In the genomic region with DNA sequence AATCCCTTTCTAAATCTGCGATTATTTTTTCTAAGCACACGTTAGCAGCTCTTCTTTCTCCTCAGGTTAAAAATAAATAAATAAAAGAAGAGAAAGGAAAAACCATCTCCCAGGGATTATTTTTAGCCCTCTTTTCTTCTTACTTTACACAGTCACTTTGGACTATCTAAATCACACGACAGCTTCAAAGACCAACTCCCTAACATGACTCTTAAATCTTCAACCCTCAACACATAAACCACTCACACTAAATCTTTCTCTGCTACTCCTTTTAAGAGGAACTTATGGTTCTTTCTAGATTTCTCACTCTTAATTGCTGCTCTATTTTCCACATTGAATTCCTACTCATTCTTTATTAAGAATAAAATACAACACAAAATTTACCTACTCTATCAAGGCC, we compare ENCODE assay signal across 19 cellular contexts.
"Had no signal": no experiment of that assay in that cellular context is flagged by ENCODE, and none has a peak within 500 bp of the region (broad histone marks: within the 10 kb centered on the region; RNA-seq: fewer than 3 reads in every experiment).

No MANE protein-coding gene starts in this region.

- H3K36me3 Mint-ChIP-seq: naive B cell had no signal

- H3K27ac Mint-ChIP-seq: activated naive CD4-positive, alpha-beta T cell treated with anti-CD3 and anti-CD28 coated beads for 36 hours; activated T-helper 2 cell treated with anti-CD3 and anti-CD28 coated beads, Interferon-gamma antibody, Interleukin-2, Interleukin-4, amounts not matched to agents 10 μg/mL and 5 μg/mL and 100 μg/mL, durations not matched to agents 14 hours and 24 hours and 36 hours; naive B cell had no signal

- DNase-seq: activated CD4-positive, alpha-beta T cell treated with anti-CD3 and anti-CD28 coated beads, Interleukin-2, amount 50 U/mL, for 4 hours; activated CD4-positive, CD25-positive, alpha-beta regulatory T cell treated with anti-CD3 and anti-CD28 coated beads, Interleukin-2, amount 50 U/mL, for 72 hours; activated naive CD4-positive, alpha-beta T cell treated with anti-CD3 and anti-CD28 coated beads for 36 hours; activated T-cell treated with anti-CD3 and anti-CD28 coated beads for 4 hours; adrenal gland; dermis blood vessel endothelial cell; effector memory CD4-positive, alpha-beta T cell; esophagus squamous epithelium; heart right ventricle; left ventricle myocardium superior; naive B cell; pancreas; right lobe of liver; small intestine; stimulated activated CD4-positive, alpha-beta T cell treated with anti-CD3 and anti-CD28 coated beads, Interleukin-15, amount 100 ng/mL, for 24 hours; stimulated activated CD4-positive, alpha-beta T cell treated with anti-CD3 and anti-CD28 coated beads, Interleukin-2, amount 100 ng/mL, for 48 hours; stomach; trophoblast cell had no signal

- H3K9me3 Mint-ChIP-seq: activated T-helper 2 cell treated with anti-CD3 and anti-CD28 coated beads, Interferon-gamma antibody, Interleukin-2, Interleukin-4, amounts not matched to agents 10 μg/mL and 5 μg/mL and 100 μg/mL, durations not matched to agents 14 hours and 24 hours and 36 hours had no signal

- H3K4me3 Mint-ChIP-seq: activated naive CD4-positive, alpha-beta T cell treated with anti-CD3 and anti-CD28 coated beads for 36 hours; naive B cell had no signal

- ATAC-seq: heart right ventricle, left ventricle myocardium superior, pancreas, right lobe of liver had no signal
